13 cellular contexts compared by ENCODE assay signal in the genomic region with DNA sequence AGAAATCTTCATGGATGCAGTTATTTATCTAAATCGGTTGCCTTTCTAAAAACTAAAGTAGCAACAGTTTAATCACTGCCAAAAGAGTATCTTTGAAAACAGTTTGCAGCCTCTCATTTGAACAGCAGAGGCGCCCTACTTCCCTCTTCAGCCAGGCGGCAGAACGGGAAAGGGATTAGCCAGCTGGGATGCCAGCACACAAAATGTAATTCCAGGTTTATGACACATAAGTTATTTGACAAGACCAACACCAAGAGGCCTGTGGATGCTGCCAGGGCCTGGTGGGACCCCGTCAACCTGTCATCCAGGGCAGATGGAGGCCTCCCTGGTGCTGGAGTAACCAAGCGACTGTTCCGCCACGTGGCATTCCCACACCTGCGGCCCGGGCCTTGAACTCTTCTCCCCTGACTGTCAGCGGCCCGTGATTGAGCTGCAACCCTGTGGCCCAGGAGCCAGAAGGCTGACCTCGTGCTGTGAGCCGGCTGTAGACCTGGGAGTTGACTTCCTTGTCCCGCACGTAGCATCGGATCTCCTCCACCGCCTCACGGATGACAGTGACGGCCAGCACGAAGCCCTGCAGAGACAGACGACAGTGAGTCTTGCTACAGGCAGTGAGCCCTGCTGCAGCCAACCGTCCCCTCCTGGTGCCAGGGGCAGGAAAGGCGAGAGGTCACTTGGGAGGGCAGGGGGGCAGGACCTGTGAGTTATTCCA. TPM values are rescaled to one million over a fixed set of nuclear protein-coding genes. Genes with fewer than 3 reads are reported as not detected.
A peak's percentile ranks its signal among the peaks of the same experiment; 100 is the strongest.
DNase-seq lines count a peak whose midpoint lies in the region; ATAC-seq and TF ChIP-seq lines count a peak whose summit lies in the region.
"Had no signal": no experiment of that assay in that cellular context is flagged by ENCODE, and none has a peak within 500 bp of the region (broad histone marks: within the 10 kb centered on the region; RNA-seq: fewer than 3 reads in every experiment).

No MANE protein-coding gene starts in this region.

- intact Hi-C loops in left colon (cut with DNase I, micrococcal nuclease), result no loop called here
- intact Hi-C loops in sciatic nerve (cut with DNase I), result no loop called here

- peak; percentile 69 for ATAC-seq in left colon
- ATAC-seq in HG03432 (IDR thresholded peaks at IDR 0.05; ENCODE audit: unreplicated experiment), result no peak
- ATAC-seq in sciatic nerve, result no peak
- ATAC-seq: psoas muscle had no signal

- no peak overlapping the region for H3K4me3 ChIP-seq in astrocyte of the spinal cord (ENCODE audit: low read depth, low read length)
- H3K4me3 ChIP-seq: psoas muscle, thyroid gland had no signal

- in situ Hi-C loops in astrocyte of the spinal cord (cut with HindIII; ENCODE audit: low sequenced_read_pairs), result no loop called here

- POLR2A ChIA-PET in HEK293T (lab: Yijun Ruan, JAX), result no interaction called here

- CTCF ChIA-PET in HEK293T (lab: Yijun Ruan, JAX), result no interaction called here

- DNase-seq in 8988T, result peak; percentile 74
- peak; percentile 46 for DNase-seq in HEK293T (ENCODE audit: extremely low spot score)
- peak; percentile 27 for DNase-seq in astrocyte of the spinal cord (ENCODE audit: low read depth, low spot score)
- DNase-seq in left colon, result peak in 1 of 2 donors; percentile 15
- no peak for DNase-seq in activated gamma-delta T cell (lab: John Stamatoyannopoulos, UW)
- no peak for DNase-seq in LoVo (ENCODE audit: low spot score)
- no peak for DNase-seq in sciatic nerve (ENCODE audit: low spot score)
- DNase-seq: activated B cell treated with CpG ODN at 0.5 μM for 24 hours; CD4-positive, CD25-positive, alpha-beta regulatory T cell; NCI-H1105; thyroid gland had no signal

- TF ChIP-seq CTCF in astrocyte of the spinal cord (IDR thresholded peaks at IDR 0.05; ENCODE audit: low read depth, low read length), result peak; percentile 61

TF ChIP-seq in HEK293T, 16 proteins besides CTCF, POLR2A, EP300 and RAD21:
- TF ChIP-seq L3MBTL2 (conservative IDR thresholded peaks at IDR 0.05), result peak; percentile 23; the same call in 1 of the 2 replicates
- TF ChIP-seq ELF4 (IDR thresholded peaks at IDR 0.05), result no peak
TF ChIP-seq in HEK293T: peak in this region for 1.

RNA-seq across cellular contexts. Expression of a gene that starts 55.5 kb away (rescaled TPM):
- total RNA-seq in left colon, result 10 to 100 TPM; 66.8 to 90.1 TPM
- 42.8 TPM for total RNA-seq in sciatic nerve

Comparison
In these comparisons a context has a peak if more than half of its experiments do, and no peak if none do; other contexts are left out.
1. DNase-seq: peak in 8988T (single experiment), HEK293T (single experiment) and astrocyte of the spinal cord (single experiment); none in activated gamma-delta T cell (single experiment), LoVo (single experiment) and sciatic nerve (single experiment).